12 cellular contexts compared by ENCODE assay signal in the genomic region with DNA sequence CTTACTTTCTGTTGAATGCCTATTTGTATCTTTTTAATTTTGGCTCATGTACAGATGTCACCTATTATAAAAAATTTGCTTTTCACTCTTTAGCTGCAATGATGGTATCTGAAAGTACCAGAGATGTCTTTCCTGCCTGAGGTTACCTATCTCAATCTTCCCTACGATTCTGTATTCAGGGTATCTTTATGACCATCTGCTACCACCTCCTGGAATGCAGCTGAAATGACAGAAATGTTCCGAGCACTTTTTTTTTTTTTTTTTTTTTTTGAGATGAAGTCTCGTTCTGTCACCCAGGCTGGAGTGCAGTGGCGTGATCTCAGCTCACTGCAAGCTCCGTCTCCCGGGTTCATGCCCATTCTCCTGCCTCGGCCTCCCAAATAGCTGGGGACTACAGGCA.
DNase-seq lines count a peak whose midpoint lies in the region; ATAC-seq and TF ChIP-seq lines count a peak whose summit lies in the region.
"Had no signal": no experiment of that assay in that cellular context is flagged by ENCODE, and none has a peak within 500 bp of the region (broad histone marks: within the 10 kb centered on the region; RNA-seq: fewer than 3 reads in every experiment).

No MANE protein-coding gene starts in this region.

- H3K4me1 ChIP-seq in left lung, result no peaks in the 10 kb centered on the region

- ATAC-seq in left ventricle myocardium superior (no peak), left lung (no peak)
- ATAC-seq: stimulated activated naive CD8-positive, alpha-beta T cell treated with anti-CD3 and anti-CD28 coated beads, Interleukin-15, amount 100 ng/mL, for 72 hours had no signal

- peak; percentile 4 for DNase-seq in Jurkat, Clone E6-1 (ENCODE audit: low read depth, low spot score)
- DNase-seq in RPMI8226, result peak; percentile 49
- peak; percentile 23 for DNase-seq in globus pallidus (ENCODE audit: low spot score)
- DNase-seq in activated CD4-positive, alpha-beta T cell treated with anti-CD3 and anti-CD28 coated beads for 48 hours, result no peak
- no peak for DNase-seq in left ventricle myocardium superior
- no peak for DNase-seq in islet precursor cell
- no peak for DNase-seq in left lung
- DNase-seq: DND-41; NCI-H774; posterior cingulate gyrus; stimulated activated naive CD8-positive, alpha-beta T cell treated with anti-CD3 and anti-CD28 coated beads, Interleukin-15, amount 100 ng/mL, for 72 hours had no signal

- H3K27ac ChIP-seq in C4-2B, result no peak overlapping the region; the same call in 1 of the 2 replicates
- no peak overlapping the region for H3K27ac ChIP-seq in left lung

- H3K36me3 ChIP-seq in left lung, result no peaks in the 10 kb centered on the region

- H3K4me3 ChIP-seq in Jurkat, Clone E6-1 (ENCODE audit: low read length), result no peak overlapping the region
- no peak overlapping the region for H3K4me3 ChIP-seq in left lung

- H3K27me3 ChIP-seq in left lung, result no peaks in the 10 kb centered on the region

- peak; percentile 51 for TF ChIP-seq CTCF in C4-2B (conservative IDR thresholded peaks at IDR 0.05)
- no peak for TF ChIP-seq CTCF in left lung (IDR thresholded peaks at IDR 0.05)

- intact Hi-C loops in left ventricle myocardium superior (cut with micrococcal nuclease) (no loop called here), left lung (cut with DNase I) (no loop called here)

- H3K9me3 ChIP-seq in left lung, result no peaks in the 10 kb centered on the region

Comparison
In these comparisons a context has a peak if more than half of its experiments do, and no peak if none do; other contexts are left out.
1. DNase-seq: peak in Jurkat, Clone E6-1 (single experiment), RPMI8226 (single experiment) and globus pallidus (single experiment); none in activated CD4-positive, alpha-beta T cell treated with anti-CD3 and anti-CD28 coated beads for 48 hours (single experiment), left ventricle myocardium superior (single experiment), islet precursor cell (single experiment) and left lung (0 of 2).